In the genomic region with DNA sequence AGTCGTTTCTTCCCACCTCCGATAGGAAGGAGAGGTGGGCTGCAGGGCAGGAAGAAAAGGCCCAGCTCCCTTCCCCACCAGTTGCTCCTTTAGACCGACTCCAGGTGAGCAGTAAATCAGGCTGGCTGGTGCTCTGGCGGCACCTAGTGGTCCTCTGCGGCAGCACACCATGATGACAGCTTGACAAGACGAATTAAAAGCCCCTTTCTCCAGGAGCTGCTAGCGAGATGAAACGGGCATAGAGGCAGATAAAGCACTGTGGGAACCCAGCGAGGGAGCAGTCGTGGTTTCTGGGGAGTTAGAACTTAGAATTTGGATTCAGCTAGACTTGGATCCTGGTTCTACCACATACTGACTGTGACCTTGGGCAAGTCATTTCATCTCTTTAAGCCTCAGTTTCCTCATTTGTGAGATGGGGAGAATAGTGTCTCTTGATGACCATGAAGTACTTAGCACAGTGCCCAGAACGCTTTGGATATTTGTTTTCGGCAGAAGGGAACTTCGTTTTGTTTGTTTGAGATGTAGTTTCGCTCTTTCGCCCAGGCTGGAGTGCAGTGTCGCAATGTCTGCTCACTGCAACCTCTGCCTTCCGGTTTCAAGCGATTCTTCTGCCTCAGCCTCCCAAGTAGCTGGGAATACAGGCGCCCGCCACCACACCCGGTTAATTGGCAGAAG, we compare ENCODE assay signal across 1 cellular context.
TF ChIP-seq lines count a peak whose summit lies in the region.

No MANE protein-coding gene starts in this region.

TF ChIP-seq in HepG2, 621 proteins besides CTCF, POLR2A, EP300 and RAD21 (continued from another document and continues in another):
- TF ChIP-seq, protein P1, sequence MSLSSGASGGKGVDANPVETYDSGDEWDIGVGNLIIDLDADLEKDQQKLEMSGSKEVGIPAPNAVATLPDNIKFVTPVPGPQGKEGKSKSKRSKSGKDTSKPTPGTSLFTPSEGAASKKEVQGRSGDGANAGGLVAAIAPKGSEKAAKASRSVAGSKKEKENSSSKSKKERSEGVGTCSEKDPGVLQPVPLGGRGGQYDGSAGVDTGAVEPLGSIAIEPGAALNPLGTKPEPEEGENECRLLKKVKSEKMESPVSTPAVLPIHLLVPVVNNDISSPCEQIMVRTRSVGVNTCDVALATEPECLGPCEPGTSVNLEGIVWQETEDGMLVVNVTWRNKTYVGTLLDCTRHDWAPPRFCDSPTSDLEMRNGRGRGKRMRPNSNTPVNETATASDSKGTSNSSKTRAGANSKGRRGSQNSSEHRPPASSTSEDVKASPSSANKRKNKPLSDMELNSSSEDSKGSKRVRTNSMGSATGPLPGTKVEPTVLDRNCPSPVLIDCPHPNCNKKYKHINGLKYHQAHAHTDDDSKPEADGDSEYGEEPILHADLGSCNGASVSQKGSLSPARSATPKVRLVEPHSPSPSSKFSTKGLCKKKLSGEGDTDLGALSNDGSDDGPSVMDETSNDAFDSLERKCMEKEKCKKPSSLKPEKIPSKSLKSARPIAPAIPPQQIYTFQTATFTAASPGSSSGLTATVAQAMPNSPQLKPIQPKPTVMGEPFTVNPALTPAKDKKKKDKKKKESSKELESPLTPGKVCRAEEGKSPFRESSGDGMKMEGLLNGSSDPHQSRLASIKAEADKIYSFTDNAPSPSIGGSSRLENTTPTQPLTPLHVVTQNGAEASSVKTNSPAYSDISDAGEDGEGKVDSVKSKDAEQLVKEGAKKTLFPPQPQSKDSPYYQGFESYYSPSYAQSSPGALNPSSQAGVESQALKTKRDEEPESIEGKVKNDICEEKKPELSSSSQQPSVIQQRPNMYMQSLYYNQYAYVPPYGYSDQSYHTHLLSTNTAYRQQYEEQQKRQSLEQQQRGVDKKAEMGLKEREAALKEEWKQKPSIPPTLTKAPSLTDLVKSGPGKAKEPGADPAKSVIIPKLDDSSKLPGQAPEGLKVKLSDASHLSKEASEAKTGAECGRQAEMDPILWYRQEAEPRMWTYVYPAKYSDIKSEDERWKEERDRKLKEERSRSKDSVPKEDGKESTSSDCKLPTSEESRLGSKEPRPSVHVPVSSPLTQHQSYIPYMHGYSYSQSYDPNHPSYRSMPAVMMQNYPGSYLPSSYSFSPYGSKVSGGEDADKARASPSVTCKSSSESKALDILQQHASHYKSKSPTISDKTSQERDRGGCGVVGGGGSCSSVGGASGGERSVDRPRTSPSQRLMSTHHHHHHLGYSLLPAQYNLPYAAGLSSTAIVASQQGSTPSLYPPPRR (CRISPR knock-in tag; IDR thresholded peaks at IDR 0.05; ENCODE audit: borderline replicate concordance): peak; percentile 55; the same call in 1 of the 2 replicates
- TF ChIP-seq, protein P2, sequence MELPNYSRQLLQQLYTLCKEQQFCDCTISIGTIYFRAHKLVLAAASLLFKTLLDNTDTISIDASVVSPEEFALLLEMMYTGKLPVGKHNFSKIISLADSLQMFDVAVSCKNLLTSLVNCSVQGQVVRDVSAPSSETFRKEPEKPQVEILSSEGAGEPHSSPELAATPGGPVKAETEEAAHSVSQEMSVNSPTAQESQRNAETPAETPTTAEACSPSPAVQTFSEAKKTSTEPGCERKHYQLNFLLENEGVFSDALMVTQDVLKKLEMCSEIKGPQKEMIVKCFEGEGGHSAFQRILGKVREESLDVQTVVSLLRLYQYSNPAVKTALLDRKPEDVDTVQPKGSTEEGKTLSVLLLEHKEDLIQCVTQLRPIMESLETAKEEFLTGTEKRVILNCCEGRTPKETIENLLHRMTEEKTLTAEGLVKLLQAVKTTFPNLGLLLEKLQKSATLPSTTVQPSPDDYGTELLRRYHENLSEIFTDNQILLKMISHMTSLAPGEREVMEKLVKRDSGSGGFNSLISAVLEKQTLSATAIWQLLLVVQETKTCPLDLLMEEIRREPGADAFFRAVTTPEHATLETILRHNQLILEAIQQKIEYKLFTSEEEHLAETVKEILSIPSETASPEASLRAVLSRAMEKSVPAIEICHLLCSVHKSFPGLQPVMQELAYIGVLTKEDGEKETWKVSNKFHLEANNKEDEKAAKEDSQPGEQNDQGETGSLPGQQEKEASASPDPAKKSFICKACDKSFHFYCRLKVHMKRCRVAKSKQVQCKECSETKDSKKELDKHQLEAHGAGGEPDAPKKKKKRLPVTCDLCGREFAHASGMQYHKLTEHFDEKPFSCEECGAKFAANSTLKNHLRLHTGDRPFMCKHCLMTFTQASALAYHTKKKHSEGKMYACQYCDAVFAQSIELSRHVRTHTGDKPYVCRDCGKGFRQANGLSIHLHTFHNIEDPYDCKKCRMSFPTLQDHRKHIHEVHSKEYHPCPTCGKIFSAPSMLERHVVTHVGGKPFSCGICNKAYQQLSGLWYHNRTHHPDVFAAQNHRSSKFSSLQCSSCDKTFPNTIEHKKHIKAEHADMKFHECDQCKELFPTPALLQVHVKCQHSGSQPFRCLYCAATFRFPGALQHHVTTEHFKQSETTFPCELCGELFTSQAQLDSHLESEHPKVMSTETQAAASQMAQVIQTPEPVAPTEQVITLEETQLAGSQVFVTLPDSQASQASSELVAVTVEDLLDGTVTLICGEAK (IDR thresholded peaks at IDR 0.05): no peak
- TF ChIP-seq, protein P2 (CRISPR knock-in tag; IDR thresholded peaks at IDR 0.05): no peak
- TF ChIP-seq, protein P3, sequence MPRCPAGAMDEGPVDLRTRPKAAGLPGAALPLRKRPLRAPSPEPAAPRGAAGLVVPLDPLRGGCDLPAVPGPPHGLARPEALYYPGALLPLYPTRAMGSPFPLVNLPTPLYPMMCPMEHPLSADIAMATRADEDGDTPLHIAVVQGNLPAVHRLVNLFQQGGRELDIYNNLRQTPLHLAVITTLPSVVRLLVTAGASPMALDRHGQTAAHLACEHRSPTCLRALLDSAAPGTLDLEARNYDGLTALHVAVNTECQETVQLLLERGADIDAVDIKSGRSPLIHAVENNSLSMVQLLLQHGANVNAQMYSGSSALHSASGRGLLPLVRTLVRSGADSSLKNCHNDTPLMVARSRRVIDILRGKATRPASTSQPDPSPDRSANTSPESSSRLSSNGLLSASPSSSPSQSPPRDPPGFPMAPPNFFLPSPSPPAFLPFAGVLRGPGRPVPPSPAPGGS (CRISPR knock-in tag; IDR thresholded peaks at IDR 0.05): no peak
- peak; percentile 43; the same call in 1 of the 2 replicates for TF ChIP-seq ERF (CRISPR knock-in tag; IDR thresholded peaks at IDR 0.05)
- TF ChIP-seq ZNF264 (CRISPR knock-in tag; IDR thresholded peaks at IDR 0.05): peak; percentile 45; the same call in 1 of the 2 replicates
- 0 out of 2 replicates have a peak, but pooled peaks have one; percentile 31 for TF ChIP-seq ZNF792 (CRISPR knock-in tag; IDR thresholded peaks at IDR 0.05)
- TF ChIP-seq ZNF10 (CRISPR knock-in tag; IDR thresholded peaks at IDR 0.05; ENCODE audit: borderline replicate concordance, low read depth): no peak
- TF ChIP-seq CBX1 (IDR thresholded peaks at IDR 0.05; ENCODE audit: low read depth): no peak
- TF ChIP-seq, protein P4, sequence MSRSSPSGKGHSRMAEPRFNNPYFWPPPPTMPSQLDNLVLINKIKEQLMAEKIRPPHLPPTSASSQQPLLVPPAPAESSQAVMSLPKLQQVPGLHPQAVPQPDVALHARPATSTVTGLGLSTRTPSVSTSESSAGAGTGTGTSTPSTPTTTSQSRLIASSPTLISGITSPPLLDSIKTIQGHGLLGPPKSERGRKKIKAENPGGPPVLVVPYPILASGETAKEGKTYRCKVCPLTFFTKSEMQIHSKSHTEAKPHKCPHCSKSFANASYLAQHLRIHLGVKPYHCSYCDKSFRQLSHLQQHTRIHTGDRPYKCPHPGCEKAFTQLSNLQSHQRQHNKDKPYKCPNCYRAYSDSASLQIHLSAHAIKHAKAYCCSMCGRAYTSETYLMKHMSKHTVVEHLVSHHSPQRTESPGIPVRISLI (CRISPR knock-in tag; IDR thresholded peaks at IDR 0.05; ENCODE audit: borderline replicate concordance): no peak
- peak; percentile 58 for TF ChIP-seq KDM5A (IDR thresholded peaks at IDR 0.05; ENCODE audit: borderline replicate concordance, low read length)
- peak; percentile 60 for TF ChIP-seq ZNF629 (CRISPR knock-in tag; conservative IDR thresholded peaks at IDR 0.05)
- TF ChIP-seq, protein P5, sequence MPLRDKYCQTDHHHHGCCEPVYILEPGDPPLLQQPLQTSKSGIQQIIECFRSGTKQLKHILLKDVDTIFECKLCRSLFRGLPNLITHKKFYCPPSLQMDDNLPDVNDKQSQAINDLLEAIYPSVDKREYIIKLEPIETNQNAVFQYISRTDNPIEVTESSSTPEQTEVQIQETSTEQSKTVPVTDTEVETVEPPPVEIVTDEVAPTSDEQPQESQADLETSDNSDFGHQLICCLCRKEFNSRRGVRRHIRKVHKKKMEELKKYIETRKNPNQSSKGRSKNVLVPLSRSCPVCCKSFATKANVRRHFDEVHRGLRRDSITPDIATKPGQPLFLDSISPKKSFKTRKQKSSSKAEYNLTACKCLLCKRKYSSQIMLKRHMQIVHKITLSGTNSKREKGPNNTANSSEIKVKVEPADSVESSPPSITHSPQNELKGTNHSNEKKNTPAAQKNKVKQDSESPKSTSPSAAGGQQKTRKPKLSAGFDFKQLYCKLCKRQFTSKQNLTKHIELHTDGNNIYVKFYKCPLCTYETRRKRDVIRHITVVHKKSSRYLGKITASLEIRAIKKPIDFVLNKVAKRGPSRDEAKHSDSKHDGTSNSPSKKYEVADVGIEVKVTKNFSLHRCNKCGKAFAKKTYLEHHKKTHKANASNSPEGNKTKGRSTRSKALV (CRISPR knock-in tag; IDR thresholded peaks at IDR 0.05): 0 out of 2 replicates have a peak, but pooled peaks have one; percentile 53
- 0 out of 2 replicates have a peak, but pooled peaks have one; percentile 22 for TF ChIP-seq ELF3 (CRISPR knock-in tag; IDR thresholded peaks at IDR 0.05)
- no peak for TF ChIP-seq ZNF577 (CRISPR knock-in tag; IDR thresholded peaks at IDR 0.05; ENCODE audit: borderline replicate concordance, low read depth)
- no peak for TF ChIP-seq TMF1 (CRISPR knock-in tag; IDR thresholded peaks at IDR 0.05; ENCODE audit: low read depth)
- no peak for TF ChIP-seq ZSCAN29 (CRISPR knock-in tag; conservative IDR thresholded peaks at IDR 0.05)
- no peak for TF ChIP-seq ZNF253 (CRISPR knock-in tag; IDR thresholded peaks at IDR 0.05; ENCODE audit: borderline replicate concordance)
- TF ChIP-seq PRMT3 (CRISPR knock-in tag; IDR thresholded peaks at IDR 0.05; ENCODE audit: borderline replicate concordance, low read depth): no peak
- TF ChIP-seq ZFP90 (CRISPR knock-in tag; IDR thresholded peaks at IDR 0.05; ENCODE audit: borderline replicate concordance): 0 out of 2 replicates have a peak, but pooled peaks have one; percentile 21
- no peak for TF ChIP-seq IKZF4 (CRISPR knock-in tag; IDR thresholded peaks at IDR 0.05; ENCODE audit: borderline replicate concordance, low read depth, not compliant biosample characterization)
- peak; percentile 84 for TF ChIP-seq CEBPG (CRISPR knock-in tag; IDR thresholded peaks at IDR 0.05)
- no peak for TF ChIP-seq ZNF30 (CRISPR knock-in tag; IDR thresholded peaks at IDR 0.05)
- TF ChIP-seq, protein P6, sequence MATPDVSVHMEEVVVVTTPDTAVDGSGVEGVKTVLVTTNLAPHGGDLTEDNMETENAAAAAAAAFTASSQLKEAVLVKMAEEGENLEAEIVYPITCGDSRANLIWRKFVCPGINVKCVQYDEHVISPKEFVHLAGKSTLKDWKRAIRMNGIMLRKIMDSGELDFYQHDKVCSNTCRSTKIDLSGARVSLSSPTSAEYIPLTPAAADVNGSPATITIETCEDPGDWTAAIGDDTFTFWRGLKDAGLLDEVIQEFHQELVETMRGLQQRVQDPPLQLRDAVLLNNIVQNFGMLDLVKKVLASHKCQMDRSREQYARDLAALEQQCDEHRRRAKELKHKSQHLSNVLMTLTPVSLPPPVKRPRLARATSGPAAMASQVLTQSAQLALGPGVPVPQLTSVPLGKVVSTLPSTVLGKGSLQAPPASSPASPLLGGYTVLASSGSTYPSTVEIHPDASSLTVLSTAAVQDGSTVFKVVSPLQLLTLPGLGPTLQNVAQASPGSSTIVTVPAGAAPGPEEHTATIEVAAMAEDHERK (CRISPR knock-in tag; IDR thresholded peaks at IDR 0.05; ENCODE audit: low read depth): no peak
- TF ChIP-seq ZNF317 (CRISPR knock-in tag; IDR thresholded peaks at IDR 0.05): no peak
- peak; percentile 70; the same call in 1 of the 2 replicates for TF ChIP-seq RFXAP (CRISPR knock-in tag; IDR thresholded peaks at IDR 0.05; ENCODE audit: borderline replicate concordance)
- TF ChIP-seq, protein P7, sequence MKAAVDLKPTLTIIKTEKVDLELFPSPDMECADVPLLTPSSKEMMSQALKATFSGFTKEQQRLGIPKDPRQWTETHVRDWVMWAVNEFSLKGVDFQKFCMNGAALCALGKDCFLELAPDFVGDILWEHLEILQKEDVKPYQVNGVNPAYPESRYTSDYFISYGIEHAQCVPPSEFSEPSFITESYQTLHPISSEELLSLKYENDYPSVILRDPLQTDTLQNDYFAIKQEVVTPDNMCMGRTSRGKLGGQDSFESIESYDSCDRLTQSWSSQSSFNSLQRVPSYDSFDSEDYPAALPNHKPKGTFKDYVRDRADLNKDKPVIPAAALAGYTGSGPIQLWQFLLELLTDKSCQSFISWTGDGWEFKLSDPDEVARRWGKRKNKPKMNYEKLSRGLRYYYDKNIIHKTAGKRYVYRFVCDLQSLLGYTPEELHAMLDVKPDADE (CRISPR knock-in tag; IDR thresholded peaks at IDR 0.05): no peak
- TF ChIP-seq ZNF34 (CRISPR knock-in tag; IDR thresholded peaks at IDR 0.05; ENCODE audit: borderline replicate concordance): 0 out of 2 replicates have a peak, but pooled peaks have one; percentile 54
- 0 out of 2 replicates have a peak, but pooled peaks have one; percentile 18 for TF ChIP-seq ZNF598 (CRISPR knock-in tag; IDR thresholded peaks at IDR 0.05; ENCODE audit: borderline replicate concordance)
